ENCODE assay signal across 9 cellular contexts in the genomic region with DNA sequence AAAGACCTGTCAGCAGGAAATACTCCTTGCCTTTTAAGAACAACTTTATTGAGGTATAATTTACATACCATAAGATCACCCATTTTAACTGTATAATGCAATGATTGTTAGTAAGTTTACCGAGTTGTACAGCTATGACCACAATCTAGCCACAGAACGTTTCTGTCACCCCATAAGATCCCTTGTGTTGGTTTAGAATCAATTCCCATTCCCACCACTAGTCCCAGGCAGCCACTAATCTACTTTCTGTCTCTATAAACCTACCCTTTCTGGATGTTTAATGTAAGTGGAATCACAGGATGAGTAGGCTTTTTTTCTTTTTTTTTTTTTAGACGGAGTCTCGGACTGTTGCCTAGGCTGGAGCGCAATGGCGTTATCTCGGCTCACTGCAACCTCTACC. TPM values are rescaled to one million over a fixed set of nuclear protein-coding genes. Genes with fewer than 3 reads are reported as not detected.
A peak's percentile ranks its signal among the peaks of the same experiment; 100 is the strongest.
DNase-seq lines count a peak whose midpoint lies in the region; ATAC-seq, FAIRE-seq and TF ChIP-seq lines count a peak whose summit lies in the region.
"Had no signal": no experiment of that assay in that cellular context is flagged by ENCODE, and none has a peak within 500 bp of the region (broad histone marks: within the 10 kb centered on the region; RNA-seq: fewer than 3 reads in every experiment).

No MANE protein-coding gene starts in this region.

- no peaks in the 10 kb centered on the region for H3F3A ChIP-seq in DOHH2 (ENCODE audit: control insufficient read depth, insufficient read depth)

- TF ChIP-seq EP300 in A549 (IDR thresholded peaks at IDR 0.05), result no peak

- TF ChIP-seq CTCF in A549 (IDR thresholded peaks at IDR 0.05) (no peak), DOHH2 (IDR thresholded peaks at IDR 0.05; ENCODE audit: low read depth, low read length, poor library complexity, severe bottlenecking) (peak; percentile 39), fibroblast of pulmonary artery (IDR thresholded peaks at IDR 0.05; ENCODE audit: low read length, missing control alignments) (peak; percentile 36), ascending aorta (IDR thresholded peaks at IDR 0.05) (no peak)

- H3K79me2 ChIP-seq in DOHH2 (ENCODE audit: control insufficient read depth, low read length), result peaks cover 85% of the 10 kb centered on the region

- H3K9me3 ChIP-seq in A549 (no peaks in the 10 kb centered on the region), DOHH2 (ENCODE audit: control insufficient read depth, insufficient read depth, low read length) (no peaks in the 10 kb centered on the region), ascending aorta (no peaks in the 10 kb centered on the region)

- H3K27ac ChIP-seq in A549 (no peak overlapping the region), DOHH2 (ENCODE audit: low read depth, low read length) (no peak overlapping the region), ascending aorta (no peak overlapping the region)

- peak in 1 of 2 experiments; percentile 52; a peak in 3 of 6 replicates for ATAC-seq in A549

- H3K4me1 ChIP-seq in A549, result peaks cover 4% of the 10 kb centered on the region; the same call in 1 of the 3 replicates
- peaks cover 27% of the 10 kb centered on the region for H3K4me1 ChIP-seq in DOHH2 (ENCODE audit: control insufficient read depth, low read length)
- H3K4me1 ChIP-seq in ascending aorta, result peaks cover 0 to 8% of the 10 kb centered on the region in 2 donors

- peaks cover 8% of the 10 kb centered on the region for H3K36me3 ChIP-seq in DOHH2 (ENCODE audit: control insufficient read depth, low read length)
- peaks cover 8 to 14% of the 10 kb centered on the region in 2 donors for H3K36me3 ChIP-seq in ascending aorta

- DNase-seq in A549 (ENCODE audit: low read depth in 1 of 2, low spot score in 1 of 2) (peak; percentile 35 to 71), OCI-M1 (lab: John Stamatoyannopoulos, UW) (peak; percentile 24), fibroblast of pulmonary artery (ENCODE audit: low read depth) (peak; percentile 24), ascending aorta (ENCODE audit: low spot score in 2 of 2) (no peak), AG20443 (ENCODE audit: low spot score) (no peak), NCI-H146 treated with DMSO at 0.1 percent for 48 hours (lab: John Stamatoyannopoulos, UW; ENCODE audit: unreplicated experiment) (no peak), NCI-H524 treated with DMSO at 0.1 percent for 48 hours (lab: John Stamatoyannopoulos, UW) (no peak)
- DNase-seq: DMS153 had no signal

- CTCF ChIA-PET in A549 (lab: Yijun Ruan, JAX), result interaction anchor here (1.2 to 1.3 kb wide), 3 partner anchors 11 to 165 kb away, joined by 3 to 4 read pairs (median 4); no protein-coding TSS in a partner anchor

- peaks cover 11% of the 10 kb centered on the region; the same call in 1 of the 2 replicates for H4K20me1 ChIP-seq in DOHH2 (ENCODE audit: control insufficient read depth, insufficient read depth, low read depth, low read length)

- H3K4me3 ChIP-seq in A549 (no peak overlapping the region), DOHH2 (ENCODE audit: low read length) (no peak overlapping the region), fibroblast of pulmonary artery (replicated peaks; ENCODE audit: low read depth, low read length) (no peak overlapping the region), ascending aorta (no peak overlapping the region)

- no peak for TF ChIP-seq POLR2A in A549 (IDR thresholded peaks at IDR 0.05; ENCODE audit: low read length)

- H3K27me3 ChIP-seq in DOHH2 (ENCODE audit: control insufficient read depth, low read length), result no peaks in the 10 kb centered on the region
- H3K27me3 ChIP-seq in ascending aorta, result no peaks in the 10 kb centered on the region

- intact Hi-C loops in ascending aorta (cut with DNase I), result no loop called here

- POLR2A ChIA-PET in A549 (lab: Yijun Ruan, JAX), result no interaction called here

- 78% methylated on average over 7 of the region's 7 CpGs for WGBS in A549 (ENCODE audit: missing lambda C conversion rate)

- TF ChIP-seq RAD21 in A549 (conservative IDR thresholded peaks at IDR 0.05 in 1 of 2, IDR thresholded peaks at IDR 0.05 in 1 of 2), result no peak

- FAIRE-seq in A549 (lab: Jason Lieb, UNC), result no peak

- H3K4me2 ChIP-seq in A549 (no peak overlapping the region), DOHH2 (ENCODE audit: low read length) (no peak overlapping the region)

- no peaks in the 10 kb centered on the region for H3K9me2 ChIP-seq in DOHH2 (replicated peaks; ENCODE audit: control insufficient read depth, low read length)

TF ChIP-seq in A549, 52 proteins besides CTCF, POLR2A, EP300 and RAD21:
- TF ChIP-seq KDM1A (IDR thresholded peaks at IDR 0.05; ENCODE audit: low read depth), result no peak
- TF ChIP-seq KDM5A (IDR thresholded peaks at IDR 0.05), result no peak
- TF ChIP-seq, protein P1, sequence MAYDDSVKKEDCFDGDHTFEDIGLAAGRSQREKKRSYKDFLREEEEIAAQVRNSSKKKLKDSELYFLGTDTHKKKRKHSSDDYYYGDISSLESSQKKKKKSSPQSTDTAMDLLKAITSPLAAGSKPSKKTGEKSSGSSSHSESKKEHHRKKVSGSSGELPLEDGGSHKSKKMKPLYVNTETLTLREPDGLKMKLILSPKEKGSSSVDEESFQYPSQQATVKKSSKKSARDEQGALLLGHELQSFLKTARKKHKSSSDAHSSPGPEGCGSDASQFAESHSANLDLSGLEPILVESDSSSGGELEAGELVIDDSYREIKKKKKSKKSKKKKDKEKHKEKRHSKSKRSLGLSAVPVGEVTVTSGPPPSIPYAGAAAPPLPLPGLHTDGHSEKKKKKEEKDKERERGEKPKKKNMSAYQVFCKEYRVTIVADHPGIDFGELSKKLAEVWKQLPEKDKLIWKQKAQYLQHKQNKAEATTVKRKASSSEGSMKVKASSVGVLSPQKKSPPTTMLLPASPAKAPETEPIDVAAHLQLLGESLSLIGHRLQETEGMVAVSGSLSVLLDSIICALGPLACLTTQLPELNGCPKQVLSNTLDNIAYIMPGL (CRISPR knock-in tag; IDR thresholded peaks at IDR 0.05; ENCODE audit: borderline replicate concordance), result no peak
- no peak for TF ChIP-seq HEYL (CRISPR knock-in tag; IDR thresholded peaks at IDR 0.05)
- no peak for TF ChIP-seq ZSCAN20 (CRISPR knock-in tag; IDR thresholded peaks at IDR 0.05)
- TF ChIP-seq FOXS1 (CRISPR knock-in tag; IDR thresholded peaks at IDR 0.05), result no peak

RNA-seq across cellular contexts. Expression of a gene that starts 4.4 kb away (rescaled TPM):
- 45.1 and 62.4 TPM in 2 replicates for polyA plus RNA-seq in A549 (2011; rRNA removed)
- 10.7 and 13.8 TPM in 2 replicates for polyA plus RNA-seq in A549 (2012; cell fraction: cytosol; rRNA removed)
- polyA plus RNA-seq in A549 (2012; cell fraction: nucleus; rRNA removed), result 13.7 and 18.7 TPM in 2 replicates
- polyA plus RNA-seq in A549 (2017; fragmentation: RNase III; extraction: RNeasy Plus Mini Kit Qiagen cat#74134 plus additional on column Dnase treatment), result 28.1 to 30.1 TPM (median 28.2 TPM) in 3 replicates
- polyA minus RNA-seq in A549 (2011; rRNA and poly(A)+ RNA removed), result 29.6 and 51.4 TPM in 2 replicates
- 37.4 TPM for total RNA-seq in ascending aorta

RNA-seq across cellular contexts. Expression of a gene that starts 15.2 kb away (rescaled TPM):
- 15.6 and 17.9 TPM in 2 replicates for polyA plus RNA-seq in A549 (2011; rRNA removed)
- polyA plus RNA-seq in A549 (2012; cell fraction: cytosol; rRNA removed), result 4.0 and 4.8 TPM in 2 replicates
- polyA plus RNA-seq in A549 (2012; cell fraction: nucleus; rRNA removed), result 3.6 and 5.7 TPM in 2 replicates
- 10.3 to 11.4 TPM (median 10.6 TPM) in 3 replicates for polyA plus RNA-seq in A549 (2017; fragmentation: RNase III; extraction: RNeasy Plus Mini Kit Qiagen cat#74134 plus additional on column Dnase treatment)
- polyA minus RNA-seq in A549 (2011; rRNA and poly(A)+ RNA removed), result 9.6 and 13.6 TPM in 2 replicates
- total RNA-seq in ascending aorta, result 87.2 TPM

Comparison
In these comparisons a context has a peak if more than half of its experiments do, and no peak if none do; other contexts are left out.
1. DNase-seq: peak in A549 (2 of 2), OCI-M1 (single experiment) and fibroblast of pulmonary artery (single experiment); none in ascending aorta (0 of 2), AG20443 (single experiment), NCI-H146 treated with DMSO at 0.1 percent for 48 hours (single experiment) and NCI-H524 treated with DMSO at 0.1 percent for 48 hours (single experiment).
2. CTCF ChIP-seq: peak in DOHH2 (single experiment) and fibroblast of pulmonary artery (single experiment); none in A549 (single experiment) and ascending aorta (0 of 3).